ENCODE assay signal across 8 cellular contexts in the genomic region with DNA sequence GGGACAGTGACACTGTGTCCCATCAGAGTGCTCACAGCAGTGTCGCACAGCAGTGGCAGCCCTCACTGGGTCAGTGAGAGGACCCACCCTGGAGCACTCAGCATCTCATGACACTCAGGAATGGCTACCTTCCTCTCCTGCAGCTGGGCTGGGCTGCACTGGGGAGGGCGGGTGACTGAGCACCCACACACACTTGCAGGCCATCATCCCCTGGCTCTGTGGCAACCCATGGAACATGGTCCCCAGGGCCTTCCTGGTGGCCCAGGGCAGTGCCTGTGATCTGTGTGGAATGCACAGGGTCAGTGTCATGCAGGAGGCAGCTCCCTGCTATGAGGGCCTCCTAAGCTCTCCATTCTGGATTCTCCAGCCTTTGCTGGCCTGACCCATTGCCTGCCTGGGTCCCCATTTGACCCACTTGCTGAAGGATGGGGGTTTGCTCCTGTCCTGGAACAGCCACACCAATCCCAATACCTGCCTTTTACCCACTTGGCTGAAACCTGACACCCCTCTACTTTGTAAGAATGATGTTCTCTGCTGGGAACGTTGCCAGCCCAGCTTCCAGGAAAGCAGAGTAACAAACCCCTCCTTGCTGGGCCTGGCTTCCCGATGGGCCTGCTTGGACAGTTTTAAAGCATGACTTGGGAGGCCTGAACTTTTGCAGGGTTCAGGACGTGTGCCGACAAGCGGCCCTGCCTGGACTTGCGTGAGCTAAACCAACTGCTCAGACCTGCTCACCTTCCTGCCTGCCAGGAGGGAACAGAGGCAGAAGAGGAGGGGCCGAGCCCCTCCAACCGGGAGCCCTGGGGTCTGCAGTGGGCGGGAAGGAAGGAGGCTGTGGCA. TPM values are rescaled to one million over a fixed set of nuclear protein-coding genes. Genes with fewer than 3 reads are reported as not detected.
DNase-seq lines count a peak whose midpoint lies in the region; ATAC-seq and TF ChIP-seq lines count a peak whose summit lies in the region.

No MANE protein-coding gene starts in this region.

- ATAC-seq in right cardiac atrium (peak; percentile 70 to 72), GM21381 (IDR thresholded peaks at IDR 0.05; ENCODE audit: unreplicated experiment) (no peak)

- H3K27me3 ChIP-seq in WERI-Rb-1 (ENCODE audit: insufficient read depth, low read depth, severe bottlenecking), result no peaks in the 10 kb centered on the region
- H3K27me3 ChIP-seq in right cardiac atrium (ENCODE audit: control insufficient read depth, insufficient read depth), result no peaks in the 10 kb centered on the region
- no peaks in the 10 kb centered on the region for H3K27me3 ChIP-seq in skeletal muscle tissue (ENCODE audit: control insufficient read depth in 3 of 3, insufficient read depth in 3 of 3, low read length in 3 of 3)

- peaks cover 21% of the 10 kb centered on the region for H3K4me1 ChIP-seq in right cardiac atrium (ENCODE audit: control insufficient read depth, insufficient read depth, low read length)
- peaks cover 74 to 86% (median 80%) of the 10 kb centered on the region in 3 donors for H3K4me1 ChIP-seq in skeletal muscle tissue (ENCODE audit: control insufficient read depth in 3 of 3, insufficient read depth in 3 of 3, low read length in 3 of 3)

- DNase-seq in COLO668 (lab: John Stamatoyannopoulos, UW; ENCODE audit: unreplicated experiment) (peak; percentile 88), NCI-H1092 treated with DMSO at 0.1 percent for 48 hours (lab: John Stamatoyannopoulos, UW) (peak; percentile 60), WERI-Rb-1 (peak; percentile 52), right cardiac atrium (peak; percentile 86 to 92 (median 86)), inferior parietal cortex (ENCODE audit: extremely low spot score) (no peak)
- DNase-seq in stimulated activated CD4-positive, alpha-beta T cell treated with anti-CD3 and anti-CD28 coated beads, Interleukin-4, amount 100 ng/mL, for 24 hours, result no peak

- no peaks in the 10 kb centered on the region for H3K9me3 ChIP-seq in WERI-Rb-1 (ENCODE audit: severe bottlenecking)
- H3K9me3 ChIP-seq in right cardiac atrium (ENCODE audit: control insufficient read depth, low read length), result no peaks in the 10 kb centered on the region
- no peaks in the 10 kb centered on the region for H3K9me3 ChIP-seq in skeletal muscle tissue (ENCODE audit: control insufficient read depth in 3 of 3, low read length in 3 of 3)

- H3K36me3 ChIP-seq in WERI-Rb-1 (peaks cover 21% of the 10 kb centered on the region), skeletal muscle tissue (ENCODE audit: control insufficient read depth in 3 of 3, insufficient read depth in 3 of 3, low read length in 3 of 3) (no peaks in the 10 kb centered on the region)

- H3K4me3 ChIP-seq in WERI-Rb-1 (ENCODE audit: low read depth, low read length) (peak overlapping the region; percentile 21), right cardiac atrium (ENCODE audit: low read length) (no peak overlapping the region), skeletal muscle tissue (ENCODE audit: low read length in 3 of 3) (peak overlapping the region in 2 of 3 donors; percentile 22 to 33)

- TF ChIP-seq CTCF in WERI-Rb-1 (IDR thresholded peaks at IDR 0.05; ENCODE audit: low read depth, low read length), result no peak

- H3K27ac ChIP-seq in WERI-Rb-1 (peak overlapping the region; percentile 98), right cardiac atrium (ENCODE audit: low read length) (peak overlapping the region; percentile 17), skeletal muscle tissue (ENCODE audit: low read depth, low read length) (peak overlapping the region; percentile 61)

- 40% methylated on average over 11 of the region's 11 CpGs for WGBS in right cardiac atrium

- intact Hi-C loops in right cardiac atrium (cut with DNase I), result no loop called here

- peak overlapping the region; percentile 16 to 76 (median 65) for H3K9ac ChIP-seq in skeletal muscle tissue (ENCODE audit: low read depth in 1 of 3, low read length in 3 of 3)

RNA-seq across cellular contexts. Expression of a gene that starts 13.7 kb away (rescaled TPM):
- total RNA-seq in right cardiac atrium, result 10 to 100 TPM; 13.3 to 28.4 (median 21.1) TPM
- polyA plus RNA-seq in right cardiac atrium, result 19.8 TPM
- 12.5 TPM for total RNA-seq in skeletal muscle tissue

Comparison
In these comparisons a context has a peak if more than half of its experiments do, and no peak if none do; other contexts are left out.
1. DNase-seq: peak in COLO668 (single experiment), NCI-H1092 treated with DMSO at 0.1 percent for 48 hours (single experiment), WERI-Rb-1 (single experiment) and right cardiac atrium (3 of 3); none in stimulated activated CD4-positive, alpha-beta T cell treated with anti-CD3 and anti-CD28 coated beads, Interleukin-4, amount 100 ng/mL, for 24 hours (single experiment) and inferior parietal cortex (single experiment).
2. H3K27ac ChIP-seq: peak in every context shown above with its lines; median percentile 98 in WERI-Rb-1; 61 in skeletal muscle tissue; 17 in right cardiac atrium.